ENCODE assay signal across 23 cellular contexts in the genomic region with DNA sequence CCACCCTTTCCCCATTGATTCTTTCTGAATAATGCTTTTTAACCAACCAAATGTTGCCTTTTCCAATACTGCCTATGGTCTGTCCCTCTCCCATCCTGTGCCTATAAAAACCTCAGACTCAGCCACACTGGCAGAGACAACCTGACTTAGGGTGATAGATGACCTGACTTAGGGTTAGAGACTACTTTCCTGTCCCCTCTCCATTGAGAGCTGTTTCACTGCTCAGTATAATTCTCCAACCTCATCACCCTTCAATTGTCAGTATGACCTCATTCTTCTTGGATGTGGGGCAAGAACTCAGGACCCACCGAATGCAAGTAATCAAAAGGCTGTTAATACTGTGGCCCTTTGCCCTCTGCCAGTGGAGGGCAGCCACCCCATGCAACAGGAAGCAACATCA.
"Had no signal": no experiment of that assay in that cellular context is flagged by ENCODE, and none has a peak within 500 bp of the region (broad histone marks: within the 10 kb centered on the region; RNA-seq: fewer than 3 reads in every experiment).

No MANE protein-coding gene starts in this region.

- H3K4me3 ChIP-seq: coronary artery, dorsolateral prefrontal cortex, esophagus muscularis mucosa, gastroesophageal sphincter, heart left ventricle, hepatocyte, left lung, lower lobe of right lung, mucosa of descending colon had no signal

- FAIRE-seq: endothelial cell of umbilical vein, frontal cortex, islet of Langerhans, keratinocyte had no signal

- H3K4me2 ChIP-seq: hepatocyte had no signal

- H3K9me3 ChIP-seq: esophagus muscularis mucosa, gastroesophageal sphincter had no signal

- H2AFZ ChIP-seq: hepatocyte had no signal

- H3K27me3 ChIP-seq: dorsolateral prefrontal cortex, esophagus muscularis mucosa, foreskin keratinocyte, gastroesophageal sphincter, heart left ventricle, hepatocyte, left lung had no signal

- H3K4me1 ChIP-seq: esophagus muscularis mucosa, foreskin keratinocyte, gastroesophageal sphincter, left lung, lower lobe of right lung had no signal

- DNase-seq: dermis blood vessel endothelial cell; dorsolateral prefrontal cortex; effector CD4-positive, alpha-beta T cell; effector memory CD4-positive, alpha-beta T cell; foreskin keratinocyte; heart left ventricle; hypothalamus; left cardiac atrium; left ventricle myocardium superior; lower lobe of right lung; mesenchymal stem cell; mucosa of descending colon; naive B cell; naive thymus-derived CD8-positive, alpha-beta T cell had no signal

- H3K27ac ChIP-seq: coronary artery, dorsolateral prefrontal cortex, esophagus muscularis mucosa, foreskin keratinocyte, gastroesophageal sphincter, heart left ventricle, hepatocyte, left lung, lower lobe of right lung had no signal

- H3K79me2 ChIP-seq: hepatocyte had no signal

- H3K36me3 ChIP-seq: gastroesophageal sphincter, left lung, lower lobe of right lung had no signal

- ATAC-seq: foreskin keratinocyte; gastroesophageal sphincter; heart left ventricle; left cardiac atrium; left lung; left ventricle myocardium superior; lower lobe of right lung; mucosa of descending colon; naive thymus-derived CD8-positive, alpha-beta T cell had no signal
